Comparison of ENCODE assay signal across 34 cellular contexts in genomic region chr15:81388431-81388760, GRCh38. TPM values are rescaled to one million over a fixed set of nuclear protein-coding genes. Genes with fewer than 3 reads are reported as not detected.
"Had no signal": no experiment of that assay in that cellular context is flagged by ENCODE, and none has a peak within 500 bp of the region (broad histone marks: within the 10 kb centered on the region; RNA-seq: fewer than 3 reads in every experiment).

No MANE protein-coding gene starts in this region.

- H3K4me1 ChIP-seq: esophagus squamous epithelium, gastroesophageal sphincter, sigmoid colon, uterus had no signal

- H3K27me3 ChIP-seq: esophagus squamous epithelium, pancreas, sigmoid colon, uterus had no signal

- H3K9me3 ChIP-seq: esophagus squamous epithelium, gastroesophageal sphincter, pancreas, prostate gland, sigmoid colon, thoracic aorta, uterus had no signal

- H3K4me3 ChIP-seq: esophagus squamous epithelium, gastroesophageal sphincter, pancreas, prostate gland, sigmoid colon, thoracic aorta, uterus had no signal

- H3K27ac ChIP-seq: epithelial cell of prostate, esophagus squamous epithelium, gastroesophageal sphincter, pancreas, sigmoid colon, thoracic aorta, uterus, WERI-Rb-1 had no signal

- H3K36me3 ChIP-seq: esophagus squamous epithelium, gastroesophageal sphincter, pancreas, prostate gland, sigmoid colon, thoracic aorta, uterus, WERI-Rb-1 had no signal

- ATAC-seq: activated naive CD8-positive, alpha-beta T cell treated with anti-CD3 and anti-CD28 coated beads, Interleukin-2, amount 50 U/mL, for 24 hours; gastroesophageal sphincter; left colon; naive thymus-derived CD4-positive, alpha-beta T cell; pancreas; stimulated activated effector memory CD8-positive, alpha-beta T cell treated with anti-CD3 and anti-CD28 coated beads, Interleukin-12 subunit alpha, Interleukin-12 subunit beta, amount 100 ng/mL, for 72 hours had no signal

- DNase-seq: activated CD4-positive, alpha-beta memory T cell treated with anti-CD3 and anti-CD28 coated beads, Interleukin-2, amount 10 ng/mL, durations not matched to agents 7 days and 5 days; activated CD4-positive, alpha-beta T cell treated with anti-CD3 and anti-CD28 coated beads, Interleukin-2, amount 10 ng/mL, durations not matched to agents 7 days and 5 days; activated CD4-positive, CD25-positive, alpha-beta regulatory T cell treated with anti-CD3 and anti-CD28 coated beads, Interleukin-2, amount 50 U/mL, for 72 hours; activated CD8-positive, alpha-beta memory T cell treated with anti-CD3 and anti-CD28 coated beads, Interleukin-2, amount 50 U/mL, for 48 hours; activated naive CD8-positive, alpha-beta T cell treated with anti-CD3 and anti-CD28 coated beads, Interleukin-2, amount 50 U/mL, for 24 hours; activated T-cell treated with anti-CD3 and anti-CD28 coated beads, Interleukin-2, amount 50 U/mL, for 24 hours; dermis blood vessel endothelial cell; effector CD4-positive, alpha-beta T cell; esophagus squamous epithelium; head of caudate nucleus; hippocampal formation; immature natural killer cell; kidney; left colon; midbrain; naive thymus-derived CD4-positive, alpha-beta T cell; nucleus accumbens; pancreas; retina; sigmoid colon; small intestine; stimulated activated CD4-positive, alpha-beta T cell treated with anti-CD3 and anti-CD28 coated beads, Interleukin-4, amount 100 ng/mL, for 24 hours; T-helper 9 cell; trophoblast cell; uterus; WERI-Rb-1 had no signal

RNA-seq across cellular contexts. Expression of gene TMC3, which starts 14.4 kb away (rescaled TPM):
- total RNA-seq: activated CD4-positive, alpha-beta memory T cell treated with anti-CD3 and anti-CD28 coated beads, Interleukin-2, amount 10 ng/mL, durations not matched to agents 7 days and 5 days; activated CD4-positive, alpha-beta T cell treated with anti-CD3 and anti-CD28 coated beads, Interleukin-2, amount 10 ng/mL, durations not matched to agents 7 days and 5 days; bronchial epithelial cell; dermis blood vessel endothelial cell; esophagus squamous epithelium; kidney; left colon; naive thymus-derived CD4-positive, alpha-beta T cell; neural crest cell; subcutaneous adipose tissue had no signal
- polyA plus RNA-seq: naive thymus-derived CD4-positive, alpha-beta T cell had no signal
